ENCODE assay signal across 8 cellular contexts in the genomic region with DNA sequence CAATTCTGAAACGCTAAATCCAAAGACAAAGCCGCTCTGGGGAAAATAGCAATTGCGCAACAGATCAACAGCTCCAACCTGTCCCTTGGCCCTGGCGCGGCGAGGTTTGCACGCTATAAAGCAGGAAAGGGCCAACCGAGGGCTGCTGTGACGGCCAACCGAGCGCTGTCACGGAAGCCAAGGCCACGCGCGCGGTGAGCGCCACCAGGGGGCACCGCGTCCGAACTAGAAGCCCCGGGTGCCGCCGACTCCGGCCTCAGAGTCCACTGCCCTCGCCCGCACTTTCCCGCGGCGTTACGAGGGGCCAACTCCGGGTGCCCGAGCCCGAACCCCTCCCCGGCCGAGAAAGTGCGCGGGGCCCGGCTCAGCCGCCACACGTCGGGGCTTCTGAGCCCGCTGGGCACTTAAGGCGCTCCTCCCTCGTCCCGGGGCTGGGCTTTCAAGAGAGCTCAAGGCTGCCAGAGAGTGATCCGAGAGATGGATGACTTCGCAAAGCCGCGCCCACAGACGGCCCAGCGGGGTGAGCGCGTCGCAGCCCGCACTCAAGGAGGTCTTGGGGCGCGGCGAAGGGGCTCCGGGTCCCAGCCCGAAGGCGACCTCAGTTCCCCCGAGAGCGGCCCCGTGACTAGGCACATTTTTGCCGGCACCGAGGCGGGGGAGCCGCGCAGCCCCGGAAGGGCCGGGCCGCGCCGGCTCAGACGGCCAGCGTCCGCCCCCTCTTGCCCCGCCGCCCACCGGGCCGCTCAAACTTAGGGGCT. TPM values are rescaled to one million over a fixed set of nuclear protein-coding genes. Genes with fewer than 3 reads are reported as not detected.
DNase-seq lines count a peak whose midpoint lies in the region; TF ChIP-seq lines count a peak whose summit lies in the region.

No MANE protein-coding gene starts in this region.

- peak overlapping the region; percentile 93 for H3K27ac Mint-ChIP-seq in HFFc6

- peaks cover 45% of the 10 kb centered on the region for H3K4me1 Mint-ChIP-seq in HFFc6 (ENCODE audit: low read depth)

- H3K27me3 Mint-ChIP-seq in HFFc6 (ENCODE audit: insufficient read depth), result peaks cover 2% of the 10 kb centered on the region; the same call in 1 of the 2 replicates

- TF ChIP-seq CTCF in GM10248 (IDR thresholded peaks at IDR 0.05; ENCODE audit: control extremely low read depth, extremely low read depth, low read depth, missing control alignments) (peak; percentile 94), HFFc6 (IDR thresholded peaks at IDR 0.05) (peak; percentile 92)

- peaks cover 25% of the 10 kb centered on the region for H3K36me3 Mint-ChIP-seq in HFFc6 (ENCODE audit: low read depth)

- peak overlapping the region; percentile 94 for H3K4me3 Mint-ChIP-seq in HFFc6

- H3K9me3 Mint-ChIP-seq in HFFc6, result no peaks in the 10 kb centered on the region

- DNase-seq in GM10248 (ENCODE audit: extremely low spot score), result peak; percentile 83
- peak; percentile 97 for DNase-seq in HFFc6
- DNase-seq in NAMALWA (ENCODE audit: low spot score), result peak; percentile 92
- DNase-seq in SK-MEL-5 (ENCODE audit: low read depth, low spot score), result peak; percentile 96
- DNase-seq in activated naive CD4-positive, alpha-beta T cell treated with anti-CD3 and anti-CD28 coated beads, Interleukin-2, amount 50 U/mL, for 16 hours, result peak; percentile 93
- DNase-seq in globus pallidus (ENCODE audit: low spot score), result peak; percentile 96
- DNase-seq in occipital lobe (lab: John Stamatoyannopoulos, UW), result peak; percentile 92

- CTCF ChIA-PET in GM10248 (lab: Yijun Ruan, JAX), result interaction anchor here (0.6 to 8.2 kb wide), 46 partner anchors 9 to 462 kb away, joined by 3 to 53 read pairs (median 5); partner anchors contain the start of gene HNRNPA3

- POLR2A ChIA-PET in GM10248 (lab: Yijun Ruan, JAX), result interaction anchor here (0.5 to 1.9 kb wide), 11 partner anchors 15 to 98 kb away, joined by 3 to 7 read pairs (median 4); partner anchors contain the start of gene HNRNPA3

- peak overlapping the region; percentile 95 for H3K27ac ChIP-seq in temporal lobe (ENCODE audit: low read depth, low read length)

- in situ Hi-C loops in SK-MEL-5 (cut with HindIII; ENCODE audit: low pct_unique_long_range_greater_than_20kb, low sequenced_read_pairs), result loop anchor here (10.0 kb wide), 1 partner anchor 99 kb away; no protein-coding TSS in a partner anchor

RNA-seq across cellular contexts. Expression of gene NFE2L2, which starts 0.9 kb away (rescaled TPM):
- 10 to 100 TPM; 59.0 to 76.5 (median 67.8) TPM for total RNA-seq in HFFc6 (2021; fragmentation: NEBNext Ultra II Directional; extraction: Animal tissue kit (Norgen Biotek cat#: 25700))
- total RNA-seq in SK-MEL-5 (2014; rRNA removed; shearing (Covaris generic)), result 88.7 and 91.8 TPM in 2 replicates
- polyA plus RNA-seq in SK-MEL-5 (2015; cell fraction: cytosol; rRNA removed), result 107 and 128 TPM in 2 replicates
- polyA plus RNA-seq in SK-MEL-5 (2015; cell fraction: nucleus; rRNA removed), result 107 and 135 TPM in 2 replicates
- total RNA-seq in occipital lobe (13.4 TPM), temporal lobe (14.0 TPM)

RNA-seq across cellular contexts. Expression of gene HNRNPA3, which starts 51.0 kb away (rescaled TPM):
- total RNA-seq in HFFc6 (2021; fragmentation: NEBNext Ultra II Directional; extraction: Animal tissue kit (Norgen Biotek cat#: 25700)), result 100 to 1,000 TPM; 165 to 253 (median 205) TPM
- total RNA-seq in SK-MEL-5 (2014; rRNA removed; shearing (Covaris generic)), result 44.9 and 49.1 TPM in 2 replicates
- 192 and 204 TPM in 2 replicates for polyA plus RNA-seq in SK-MEL-5 (2015; cell fraction: cytosol; rRNA removed)
- 198 and 205 TPM in 2 replicates for polyA plus RNA-seq in SK-MEL-5 (2015; cell fraction: nucleus; rRNA removed)
- total RNA-seq in occipital lobe (81.6 TPM), temporal lobe (128 TPM)

Comparison
In these comparisons a context has a peak if more than half of its experiments do, and no peak if none do; other contexts are left out.
1. Peak in every context shown above with its lines: DNase-seq and H3K27ac ChIP-seq.